ENCODE assay signal across 12 cellular contexts in genomic region chr2:168594778-168595177, GRCh38.
DNase-seq lines count a peak whose midpoint lies in the region; ATAC-seq and TF ChIP-seq lines count a peak whose summit lies in the region.
"Had no signal": no experiment of that assay in that cellular context is flagged by ENCODE, and none has a peak within 500 bp of the region (broad histone marks: within the 10 kb centered on the region; RNA-seq: fewer than 3 reads in every experiment).

No MANE protein-coding gene starts in this region.

- no peak overlapping the region for H3K27ac Mint-ChIP-seq in stimulated activated naive CD8-positive, alpha-beta T cell treated with anti-CD3 and anti-CD28 coated beads, Interleukin-15, amount 100 ng/mL, for 72 hours
- H3K27ac Mint-ChIP-seq: IgD-negative memory B cell had no signal

- no peaks in the 10 kb centered on the region for H3K9me3 Mint-ChIP-seq in stimulated activated naive CD8-positive, alpha-beta T cell treated with anti-CD3 and anti-CD28 coated beads, Interleukin-15, amount 100 ng/mL, for 72 hours
- H3K9me3 Mint-ChIP-seq: IgD-negative memory B cell had no signal

- H3K4me3 Mint-ChIP-seq in stimulated activated naive CD8-positive, alpha-beta T cell treated with anti-CD3 and anti-CD28 coated beads, Interleukin-15, amount 100 ng/mL, for 72 hours, result no peak overlapping the region
- H3K4me3 Mint-ChIP-seq: IgD-negative memory B cell had no signal

- intact Hi-C loops in uterus (cut with DNase I; ENCODE audit: low total_unique reads), result no loop called here

- H3K4me1 ChIP-seq in uterus, result no peaks in the 10 kb centered on the region

- H3K27me3 Mint-ChIP-seq in stimulated activated naive CD8-positive, alpha-beta T cell treated with anti-CD3 and anti-CD28 coated beads, Interleukin-15, amount 100 ng/mL, for 72 hours, result no peaks in the 10 kb centered on the region
- H3K27me3 Mint-ChIP-seq: IgD-negative memory B cell had no signal

- no peak overlapping the region for H3K4me3 ChIP-seq in uterus
- H3K4me3 ChIP-seq: heart right ventricle, skin epidermis had no signal

- no peak for TF ChIP-seq CTCF in uterus (IDR thresholded peaks at IDR 0.05)

- H3K9me3 ChIP-seq in uterus, result no peaks in the 10 kb centered on the region
- H3K9me3 ChIP-seq: heart right ventricle had no signal

- no peaks in the 10 kb centered on the region for H3K36me3 ChIP-seq in uterus
- H3K36me3 ChIP-seq: heart right ventricle had no signal

- H3K4me1 Mint-ChIP-seq in stimulated activated naive CD8-positive, alpha-beta T cell treated with anti-CD3 and anti-CD28 coated beads, Interleukin-15, amount 100 ng/mL, for 72 hours, result peaks cover 45% of the 10 kb centered on the region

- no peak for DNase-seq in stimulated activated naive CD8-positive, alpha-beta T cell treated with anti-CD3 and anti-CD28 coated beads, Interleukin-15, amount 100 ng/mL, for 72 hours
- no peak for DNase-seq in stimulated activated naive CD8-positive, alpha-beta T cell treated with anti-CD3 and anti-CD28 coated beads, Interleukin-15, Interleukin-2, amounts not matched to agents 100 U/mL and 50 U/mL, for 24 hours
- DNase-seq in HPDE6-E6E7 (ENCODE audit: extremely low spot score) (no peak), AG20443 (ENCODE audit: low spot score) (no peak), uterus (no peak)
- DNase-seq in activated CD4-positive, alpha-beta T cell treated with anti-CD3 and anti-CD28 coated beads, Interleukin-2, amount 50 U/mL, for 48 hours, result no peak
- DNase-seq: heart right ventricle, NCI-H510A treated with DMSO at 0.1 percent for 48 hours had no signal

- no peak overlapping the region for H3K27ac ChIP-seq in uterus
- H3K27ac ChIP-seq: skin epidermis had no signal

- no peak for TF ChIP-seq POLR2A in uterus (IDR thresholded peaks at IDR 0.05)

- peak; percentile 46 for ATAC-seq in stimulated activated naive CD8-positive, alpha-beta T cell treated with anti-CD3 and anti-CD28 coated beads, Interleukin-15, amount 100 ng/mL, for 72 hours
- no peak for ATAC-seq in stimulated activated naive CD8-positive, alpha-beta T cell treated with anti-CD3 and anti-CD28 coated beads, Interleukin-15, Interleukin-2, amounts not matched to agents 100 U/mL and 50 U/mL, for 24 hours
- ATAC-seq in GM21786 (IDR thresholded peaks at IDR 0.05; ENCODE audit: unreplicated experiment) (peak; percentile 88), HG03378 (IDR thresholded peaks at IDR 0.05; ENCODE audit: unreplicated experiment) (peak; percentile 77)

- no peaks in the 10 kb centered on the region for H3K27me3 ChIP-seq in uterus
- H3K27me3 ChIP-seq: heart right ventricle had no signal
